Comparison of ENCODE assay signal across 8 cellular contexts in the genomic region with DNA sequence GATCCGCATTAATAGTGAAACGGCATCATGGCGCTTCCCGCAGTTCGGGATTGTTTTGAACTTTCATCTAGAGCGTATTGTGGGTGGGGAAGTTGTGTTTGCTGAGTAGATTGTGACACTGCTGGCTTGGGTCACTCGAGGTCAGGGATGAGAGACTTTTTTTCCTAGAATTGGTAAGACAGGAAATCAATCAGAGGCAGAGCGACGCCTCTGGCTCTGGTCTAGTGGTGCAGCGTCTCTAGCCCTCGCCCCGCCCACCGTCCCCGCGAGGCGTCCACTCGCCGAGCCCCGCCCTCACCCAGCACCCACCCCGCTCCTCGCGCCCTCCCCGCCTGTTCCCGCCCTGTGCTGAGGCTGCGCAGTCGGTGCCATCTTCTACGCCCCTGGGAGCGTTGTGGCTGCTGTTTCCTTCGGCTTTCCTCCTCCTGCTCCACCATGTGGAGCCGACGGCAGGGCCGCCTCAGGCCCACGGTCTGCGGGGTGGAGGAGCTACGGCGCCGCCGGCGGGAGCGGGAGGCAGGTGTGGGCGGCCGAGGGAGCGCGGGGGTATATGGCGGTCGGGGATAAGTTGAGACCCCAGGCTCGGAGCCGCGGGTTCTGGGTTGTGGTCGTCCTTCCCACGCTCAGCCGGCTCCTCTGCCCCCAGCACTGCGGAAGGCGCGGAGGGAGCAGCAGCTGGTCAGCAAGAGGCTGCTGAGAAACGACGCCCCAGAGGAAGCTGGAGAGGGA. TPM values are rescaled to one million over a fixed set of nuclear protein-coding genes. Genes with fewer than 3 reads are reported as not detected.
DNase-seq lines count a peak whose midpoint lies in the region; ATAC-seq, FAIRE-seq and TF ChIP-seq lines count a peak whose summit lies in the region.

Gene TMCO6, plus strand, starts transcription at position 359 of the 729 bp plus-strand sequence. Its CDS starts 77 bp downstream, at position 436.

- DNase-seq in GM12892 (ENCODE audit: insufficient read length): peak; percentile 97
- peak; percentile 93 for DNase-seq in NCI-H146 (lab: John Stamatoyannopoulos, UW)
- DNase-seq in T-helper 1 cell: peak; percentile 96 to 98 (median 97)
- peak; percentile 90 for DNase-seq in amniotic epithelial cell (ENCODE audit: low read depth)
- DNase-seq in left ventricle myocardium inferior: peak; percentile 99
- DNase-seq in prostate gland (ENCODE audit: low spot score): peak; percentile 97

- peak within 1 kb of the TSS; percentile 93 for H3K27ac ChIP-seq in left ventricle myocardium inferior (replicated peaks)
- peak within 1 kb of the TSS; percentile 84 to 85 for H3K27ac ChIP-seq in prostate gland
- peak within 1 kb of the TSS; percentile 83 for H3K27ac ChIP-seq in urinary bladder (ENCODE audit: low read depth)

- FAIRE-seq in GM12892 (lab: Jason Lieb, UNC): peak; percentile 98

- no peaks in the 10 kb centered on the region for H3K27me3 ChIP-seq in left ventricle myocardium inferior (ENCODE audit: low read depth)
- H3K27me3 ChIP-seq in prostate gland (replicated peaks; ENCODE audit: insufficient read depth): no peaks in the 10 kb centered on the region

- TF ChIP-seq POLR2A in GM12892 (IDR thresholded peaks at IDR 0.05; ENCODE audit: low read depth, low read length) (peak; percentile 74; the same call in 1 of the 2 replicates), prostate gland (IDR thresholded peaks at IDR 0.05) (peak; percentile 83)

- peak within 1 kb of the TSS; percentile 85 for H3K4me3 ChIP-seq in left ventricle myocardium inferior
- peak within 1 kb of the TSS; percentile 58 to 68 for H3K4me3 ChIP-seq in prostate gland
- H3K4me3 ChIP-seq in urinary bladder (ENCODE audit: low read depth, low read length): peak within 1 kb of the TSS; percentile 66

- WGBS in prostate gland: 1% methylated on average over 45 of the region's 57 CpGs
- WGBS in urinary bladder: 2% methylated on average over 57 of the region's 57 CpGs

- peaks cover 29% of the 10 kb centered on the region for H3K36me3 ChIP-seq in left ventricle myocardium inferior
- H3K36me3 ChIP-seq in prostate gland: peaks cover 0 to 2% of the 10 kb centered on the region in 2 donors
- no peaks in the 10 kb centered on the region for H3K36me3 ChIP-seq in urinary bladder (ENCODE audit: insufficient read depth)

- TF ChIP-seq CTCF in left ventricle myocardium inferior (IDR thresholded peaks at IDR 0.05; ENCODE audit: borderline replicate concordance) (peak; percentile 79), prostate gland (IDR thresholded peaks at IDR 0.05) (peak; percentile 24 to 66 (median 57))

- no peaks in the 10 kb centered on the region for H3K9me3 ChIP-seq in left ventricle myocardium inferior (replicated peaks)
- no peaks in the 10 kb centered on the region for H3K9me3 ChIP-seq in prostate gland

- intact Hi-C loops in left ventricle myocardium inferior (cut with micrococcal nuclease) (no loop called here), prostate gland (cut with DNase I) (loop anchor here (5.0 to 10.0 kb wide), 3 partner anchors 92 to 264 kb away; partner anchors contain the start of genes ANKHD1 and EIF4EBP3)

- ATAC-seq in HG02852 (IDR thresholded peaks at IDR 0.05; ENCODE audit: unreplicated experiment): peak; percentile 94

- H3K4me1 ChIP-seq in left ventricle myocardium inferior (peaks cover 39% of the 10 kb centered on the region), prostate gland (replicated peaks) (no peaks in the 10 kb centered on the region), urinary bladder (ENCODE audit: insufficient read depth) (no peaks in the 10 kb centered on the region)

RNA-seq across cellular contexts. Expression of gene TMCO6, which starts in this region (rescaled TPM):
- polyA plus RNA-seq in GM12892 (2012; ENCODE audit: missing spikeins): 11.2 TPM
- total RNA-seq in left ventricle myocardium inferior (2.6 TPM), prostate gland (100 to 1,000 TPM in 1 of 2 donors, 10 to 100 TPM in 1; 45.6 to 124 TPM), urinary bladder (12.2 TPM)
- 22.3 TPM for polyA plus RNA-seq in urinary bladder

Comparison
In these comparisons a context has a peak if more than half of its experiments do, and no peak if none do; other contexts are left out.
1. Peak in every context shown above with its lines: DNase-seq, ATAC-seq, H3K4me3 ChIP-seq and H3K27ac ChIP-seq.